8 cellular contexts compared by ENCODE assay signal in the genomic region with DNA sequence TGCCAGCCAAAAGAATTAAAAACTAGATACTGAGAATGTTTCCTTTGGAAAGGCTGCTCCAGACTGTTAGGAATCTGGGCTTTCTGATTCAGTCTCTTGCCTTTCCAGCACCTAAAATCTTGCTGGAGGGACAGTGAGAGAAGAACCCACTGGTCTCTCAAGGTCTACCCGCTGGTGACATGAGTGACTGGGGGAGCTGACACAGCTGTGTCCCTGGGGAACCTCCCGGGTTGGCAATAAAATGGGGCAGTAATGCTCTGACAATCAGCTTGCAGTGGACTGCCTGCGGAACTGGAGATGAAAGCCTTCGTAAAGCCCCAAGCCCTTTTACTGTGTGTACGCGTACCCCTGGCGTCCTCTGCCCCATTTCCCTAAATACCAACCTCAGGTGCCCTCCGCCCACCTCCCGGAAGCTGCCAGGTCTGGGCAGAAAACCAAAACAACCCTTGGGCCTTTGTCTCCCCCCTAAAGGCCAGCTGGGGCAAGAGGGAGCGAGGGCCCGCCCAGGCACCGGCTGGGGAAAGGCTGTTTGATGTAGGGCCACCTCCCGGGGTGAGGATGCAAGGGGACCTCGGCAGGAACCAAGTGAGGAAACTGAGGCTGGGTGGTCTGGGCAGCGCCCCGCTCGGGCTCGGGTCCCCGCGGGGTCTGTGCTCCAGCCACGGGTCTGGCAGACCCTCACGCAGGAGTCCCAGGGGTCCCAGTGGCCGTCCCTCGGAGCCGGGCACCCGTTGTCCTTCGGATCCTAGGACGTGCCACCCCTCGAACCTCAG. TPM values are rescaled to one million over a fixed set of nuclear protein-coding genes. Genes with fewer than 3 reads are reported as not detected.
A peak's percentile ranks its signal among the peaks of the same experiment; 100 is the strongest.
DNase-seq lines count a peak whose midpoint lies in the region; ATAC-seq, FAIRE-seq and TF ChIP-seq lines count a peak whose summit lies in the region.

No MANE protein-coding gene starts in this region.

- peaks cover 5% of the 10 kb centered on the region for H3K4me1 ChIP-seq in neural progenitor cell

- H4K20me1 ChIP-seq in neural progenitor cell (ENCODE audit: low read depth) = peaks cover 7% of the 10 kb centered on the region

- H3K4me3 ChIP-seq in AG04450 (ENCODE audit: low read depth, low read length) (peak overlapping the region; percentile 97), HFF-Myc (replicated peaks; ENCODE audit: low read depth, low read length) (peak overlapping the region; percentile 97), neural progenitor cell (peak overlapping the region; percentile 74)

- H3K27ac Mint-ChIP-seq in WTC11 (no peak overlapping the region), endothelial cell (ENCODE audit: unreplicated experiment) (peak overlapping the region; percentile 80), neural progenitor cell (no peak overlapping the region)

- H3K27ac ChIP-seq in AG04450 (ENCODE audit: low read depth, low read length) = peak overlapping the region; percentile 80
- H3K27ac ChIP-seq in neural progenitor cell = no peak overlapping the region

- H3K9ac ChIP-seq in neural progenitor cell = peak overlapping the region; percentile 65

- H3K79me2 ChIP-seq in neural progenitor cell (ENCODE audit: low read depth) = peaks cover 48% of the 10 kb centered on the region

- FAIRE-seq in H54 (lab: Jason Lieb, UNC) = no peak

- H3K27me3 ChIP-seq in AG04450 (ENCODE audit: control insufficient read depth, insufficient read depth, low read length) = no peaks in the 10 kb centered on the region
- no peaks in the 10 kb centered on the region for H3K27me3 ChIP-seq in neural progenitor cell

- H3K36me3 Mint-ChIP-seq in WTC11 (peaks cover 10% of the 10 kb centered on the region; the same call in 1 of the 2 replicates), endothelial cell (ENCODE audit: low read depth, unreplicated experiment) (peaks cover 5% of the 10 kb centered on the region), neural progenitor cell (peaks cover 3% of the 10 kb centered on the region)

- H3K27me3 Mint-ChIP-seq in WTC11 (ENCODE audit: low read depth) (no peaks in the 10 kb centered on the region), endothelial cell (ENCODE audit: unreplicated experiment) (peaks cover 9% of the 10 kb centered on the region), neural progenitor cell (ENCODE audit: insufficient read depth, low read depth) (peaks cover 2% of the 10 kb centered on the region)

- CTCF ChIA-PET in AG04450 (lab: Charles Lee) = interaction anchor here (1.1 kb wide), 1 partner anchor 12 kb away, joined by 3 read pairs; no protein-coding TSS in a partner anchor
- CTCF ChIA-PET in WTC11 (lab: Charles Lee) = interaction anchor here (0.7 to 5.8 kb wide), 5 partner anchors 19 to 352 kb away, joined by 3 to 32 read pairs (median 6); no protein-coding TSS in a partner anchor

- no peak overlapping the region for H2AFZ ChIP-seq in neural progenitor cell (replicated peaks)

- H3K4me3 Mint-ChIP-seq in WTC11 (peak overlapping the region; percentile 88), endothelial cell (ENCODE audit: unreplicated experiment) (peak overlapping the region; percentile 94), neural progenitor cell (peak overlapping the region; percentile 93)

- ATAC-seq in WTC11 (no peak), GM21390 (IDR thresholded peaks at IDR 0.05; ENCODE audit: unreplicated experiment) (no peak)

- no peaks in the 10 kb centered on the region for H3K36me3 ChIP-seq in neural progenitor cell

- DNase-seq in AG04450 (ENCODE audit: low read depth, low spot score) (no peak), HFF-Myc (ENCODE audit: extremely low read depth, low read depth) (no peak), WTC11 (ENCODE audit: low spot score) (no peak), endothelial cell (ENCODE audit: low spot score) (no peak), neural progenitor cell (ENCODE audit: low spot score) (peak; percentile 29), NCI-H1694 treated with DMSO at 0.1 percent for 48 hours (lab: John Stamatoyannopoulos, UW) (no peak), H54 (ENCODE audit: insufficient read length, low spot score) (no peak)

- no peak for TF ChIP-seq POLR2A in H54 (IDR thresholded peaks at IDR 0.05; ENCODE audit: low read depth, low read length)

- no peaks in the 10 kb centered on the region for H3F3A ChIP-seq in neural progenitor cell (ENCODE audit: low read depth)

- H3K4me1 Mint-ChIP-seq in WTC11 (peaks cover 36% of the 10 kb centered on the region), endothelial cell (ENCODE audit: unreplicated experiment) (no peaks in the 10 kb centered on the region), neural progenitor cell (peaks cover 24% of the 10 kb centered on the region)

- TF ChIP-seq CTCF in AG04450 (IDR thresholded peaks at IDR 0.05; ENCODE audit: low read depth, low read length) (no peak), HFF-Myc (IDR thresholded peaks at IDR 0.05; ENCODE audit: low read depth, low read length, missing control alignments) (no peak), WTC11 (IDR thresholded peaks at IDR 0.05) (no peak), endothelial cell (IDR thresholded peaks at IDR 0.05; ENCODE audit: unreplicated experiment) (no peak), neural progenitor cell (IDR thresholded peaks at IDR 0.05) (no peak)

- H3K9me3 ChIP-seq in AG04450 (ENCODE audit: control insufficient read depth, insufficient read depth, low read length) (peaks cover 7% of the 10 kb centered on the region; the same call in 1 of the 2 replicates), neural progenitor cell (ENCODE audit: low read depth) (no peaks in the 10 kb centered on the region)

- no peaks in the 10 kb centered on the region for H3K9me3 Mint-ChIP-seq in WTC11
- no peaks in the 10 kb centered on the region for H3K9me3 Mint-ChIP-seq in endothelial cell (ENCODE audit: unreplicated experiment)
- no peaks in the 10 kb centered on the region for H3K9me3 Mint-ChIP-seq in neural progenitor cell

- H3K4me2 ChIP-seq in neural progenitor cell = peak overlapping the region; percentile 88

- POLR2A ChIA-PET in AG04450 (lab: Yijun Ruan, JAX) = interaction anchor here (1.1 kb wide), 1 partner anchor 127 kb away, joined by 3 read pairs; the partner anchor contains the start of gene PHLDA2
- POLR2A ChIA-PET in WTC11 (lab: Charles Lee) = interaction anchor here (1.0 to 1.4 kb wide), 3 partner anchors 29 to 64 kb away, joined by 4 to 5 read pairs (median 5); partner anchors contain the start of gene NAP1L4

TF ChIP-seq in WTC11, 78 proteins besides CTCF, POLR2A, EP300 and RAD21:
- 0 out of 2 replicates have a peak, but pooled peaks have one; percentile 16 for TF ChIP-seq ZBTB43 (CRISPR knock-in tag; IDR thresholded peaks at IDR 0.05)
- TF ChIP-seq SMAD4 (CRISPR knock-in tag; IDR thresholded peaks at IDR 0.05) = no peak
TF ChIP-seq in WTC11: peak in this region for 1.

RNA-seq across cellular contexts. Expression of gene CARS1, which starts 0.7 kb away (rescaled TPM):
- polyA plus RNA-seq in AG04450 (2011; rRNA removed) = 137 and 139 TPM in 2 replicates
- polyA minus RNA-seq in AG04450 (2011; rRNA and poly(A)+ RNA removed) = 81.1 and 86.0 TPM in 2 replicates
- total RNA-seq in WTC11 (2021) = 57.9 to 92.0 TPM (median 62.0 TPM) in 3 replicates
- 47.6 TPM for total RNA-seq in endothelial cell (ENCODE audit: unreplicated experiment)
- 17.2 and 22.3 TPM in 2 replicates for total RNA-seq in neural progenitor cell (ENCODE audit: low replicate concordance)
